Comparison of ENCODE assay signal across 3 cellular contexts in genomic region chr2:126665483-126665882, GRCh38.
TF ChIP-seq lines count a peak whose summit lies in the region.

No MANE protein-coding gene starts in this region.

TF ChIP-seq in GM23338, 12 proteins besides CTCF, POLR2A, EP300 and RAD21 (continues in another document):
- TF ChIP-seq EZH2phosphoT487 (IDR thresholded peaks at IDR 0.05; ENCODE audit: unreplicated experiment) (no peak), CREB1 (CRISPR knock-in tag; IDR thresholded peaks at IDR 0.05; ENCODE audit: low read depth) (no peak), ZNF114 (CRISPR knock-in tag; IDR thresholded peaks at IDR 0.05) (no peak), EZH2 (IDR thresholded peaks at IDR 0.05; ENCODE audit: low read depth, unreplicated experiment) (no peak), REST (IDR thresholded peaks at IDR 0.05; ENCODE audit: unreplicated experiment) (no peak), ETS1 (IDR thresholded peaks at IDR 0.05) (no peak), ZNF331 (CRISPR knock-in tag; IDR thresholded peaks at IDR 0.05; ENCODE audit: low read depth) (no peak), POLR2AphosphoS5 (IDR thresholded peaks at IDR 0.05; ENCODE audit: low read depth) (no peak)

TF ChIP-seq in K562, 482 proteins besides CTCF, POLR2A, EP300 and RAD21:
- TF ChIP-seq CBX3 (IDR thresholded peaks at IDR 0.05; ENCODE audit: borderline replicate concordance in 1 of 2, low read length in 2 of 2) (no peak), ZNF398 (CRISPR knock-in tag; IDR thresholded peaks at IDR 0.05) (no peak), RERE (CRISPR knock-in tag; IDR thresholded peaks at IDR 0.05; ENCODE audit: borderline replicate concordance) (no peak), CBFA2T3 (IDR thresholded peaks at IDR 0.05) (no peak), CEBPB (tag; IDR thresholded peaks at IDR 0.05) (no peak), POLR2H (tag; IDR thresholded peaks at IDR 0.05; ENCODE audit: low read depth) (no peak), ZNF23 (CRISPR knock-in tag; IDR thresholded peaks at IDR 0.05) (no peak), BRD4 (IDR thresholded peaks at IDR 0.05) (no peak), RFX5 (IDR thresholded peaks at IDR 0.05; ENCODE audit: low read depth, low read length) (no peak), ZNF76 (CRISPR knock-in tag; IDR thresholded peaks at IDR 0.05; ENCODE audit: borderline replicate concordance) (no peak), MYBL2 (IDR thresholded peaks at IDR 0.05; ENCODE audit: low read depth) (no peak), MYBL2 (CRISPR knock-in tag; IDR thresholded peaks at IDR 0.05; ENCODE audit: borderline replicate concordance) (no peak), EP400 (IDR thresholded peaks at IDR 0.05) (no peak), MEIS2 (IDR thresholded peaks at IDR 0.05; ENCODE audit: partially characterized antibody) (no peak), TFE3 (CRISPR knock-in tag; IDR thresholded peaks at IDR 0.05) (no peak)

TF ChIP-seq in GM12891, 5 proteins besides CTCF, POLR2A, EP300 and RAD21:
- TF ChIP-seq POU2F2 (IDR thresholded peaks at IDR 0.05; ENCODE audit: low read depth, low read length) (no peak), TAF1 (IDR thresholded peaks at IDR 0.05; ENCODE audit: low read depth, low read length) (no peak), SPI1 (IDR thresholded peaks at IDR 0.05; ENCODE audit: low read depth, low read length) (no peak), POLR2AphosphoS5 (IDR thresholded peaks at IDR 0.05; ENCODE audit: low read depth, low read length) (no peak), PAX5 (IDR thresholded peaks at IDR 0.05; ENCODE audit: insufficient read depth, low read length, severe bottlenecking) (no peak)
